In the genomic region with DNA sequence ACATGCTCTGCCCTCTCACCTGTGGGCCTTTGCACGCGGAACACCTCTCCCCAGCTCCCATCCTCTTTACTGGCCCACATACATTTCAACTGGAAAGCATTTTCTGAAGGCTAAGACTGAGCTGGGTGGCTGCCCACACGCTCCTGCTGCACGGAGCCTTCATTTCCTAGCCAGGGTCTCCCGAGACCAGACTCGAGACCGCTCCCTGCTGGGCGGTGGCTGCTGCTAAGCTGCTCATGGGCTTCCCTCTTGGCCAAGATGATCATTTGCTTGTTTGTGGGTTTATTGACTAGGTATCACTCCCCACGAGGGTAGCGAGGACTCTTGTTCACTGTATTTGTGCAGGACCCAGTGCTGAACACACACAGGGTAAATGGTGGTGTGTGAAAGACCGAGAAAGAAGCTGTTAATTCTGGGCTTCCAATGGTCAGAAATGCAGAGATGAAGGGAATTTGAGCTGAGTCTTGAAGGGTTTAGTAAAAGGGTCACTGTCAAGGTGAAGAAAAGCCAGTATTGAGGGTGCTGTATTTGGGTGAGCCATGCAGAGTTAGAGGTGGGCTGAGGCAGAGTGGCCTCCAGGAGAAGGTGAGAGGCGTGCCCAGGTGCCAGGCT, we compare ENCODE assay signal across 8 cellular contexts. TPM values are rescaled to one million over a fixed set of nuclear protein-coding genes. Genes with fewer than 3 reads are reported as not detected.
DNase-seq lines count a peak whose midpoint lies in the region; TF ChIP-seq lines count a peak whose summit lies in the region.

No MANE protein-coding gene starts in this region.

- H3K9ac ChIP-seq in ES-I3 (ENCODE audit: low read depth, low read length) (peak overlapping the region; percentile 60), endodermal cell (ENCODE audit: extremely low read depth, low read length, poor library complexity, severe bottlenecking) (peak overlapping the region; percentile 91)

- TF ChIP-seq CTCF in endodermal cell (conservative IDR thresholded peaks at IDR 0.05), result peak; percentile 78

- H3K27me3 ChIP-seq in endodermal cell (ENCODE audit: control insufficient read depth, insufficient read depth, low read length, poor library complexity, severe bottlenecking), result no peaks in the 10 kb centered on the region

- H3K27ac Mint-ChIP-seq in endodermal cell, result peak overlapping the region; percentile 95

- peaks cover 10% of the 10 kb centered on the region; the same call in 1 of the 2 replicates for H3K36me3 ChIP-seq in ES-I3 (ENCODE audit: insufficient read depth, low read length)
- H3K36me3 ChIP-seq in endodermal cell (ENCODE audit: control insufficient read depth, insufficient read depth, low read length), result peaks cover 29% of the 10 kb centered on the region

- peaks cover 4% of the 10 kb centered on the region for H3K4me1 ChIP-seq in ES-I3 (ENCODE audit: insufficient read depth, low read length)
- H3K4me1 ChIP-seq in endodermal cell (ENCODE audit: control insufficient read depth, insufficient read depth, low read length), result no peaks in the 10 kb centered on the region

- DNase-seq in HCEC 1CT (peak; percentile 70), NCI-H82 treated with DMSO at 0.1 percent for 48 hours (lab: John Stamatoyannopoulos, UW; ENCODE audit: unreplicated experiment) (peak; percentile 35), endodermal cell (peak; percentile 90), middle frontal gyrus (ENCODE audit: extremely low spot score, low spot score) (peak; percentile 65), NCI-H2029 (lab: John Stamatoyannopoulos, UW) (no peak)
- peak; percentile 46 to 51 for DNase-seq in activated CD8-positive, alpha-beta memory T cell treated with anti-CD3 and anti-CD28 coated beads for 4 hours (ENCODE audit: low read depth in 2 of 2)
- peak; percentile 57 to 61 for DNase-seq in stimulated activated CD8-positive, alpha-beta memory T cell treated with anti-CD3 and anti-CD28 coated beads, Interleukin-15, amount 100 ng/mL, for 4 hours (ENCODE audit: low read depth in 2 of 2)

- WGBS in endodermal cell (ENCODE audit: insufficient coverage in 1 of 2, insufficient read length in 1 of 2), 2 experiments, result 17 to 21% methylated on average over 5 to 12 of the region's 12 CpGs

- peaks cover 4% of the 10 kb centered on the region for H3K4me1 Mint-ChIP-seq in endodermal cell

- no peak overlapping the region for H3K27ac ChIP-seq in endodermal cell (ENCODE audit: low read depth, low read length)

- H3K27me3 Mint-ChIP-seq in endodermal cell (ENCODE audit: insufficient read depth), result no peaks in the 10 kb centered on the region

- H3K36me3 Mint-ChIP-seq in endodermal cell (ENCODE audit: low read depth), result peaks cover 40% of the 10 kb centered on the region

- H3K9me3 ChIP-seq in ES-I3 (ENCODE audit: control insufficient read depth, insufficient read depth, low read length) (no peaks in the 10 kb centered on the region), endodermal cell (ENCODE audit: control insufficient read depth, low read length) (no peaks in the 10 kb centered on the region)

- peak overlapping the region; percentile 92 for H3K4me3 ChIP-seq in endodermal cell (ENCODE audit: low read length)

- H3K9me3 Mint-ChIP-seq in endodermal cell, result no peaks in the 10 kb centered on the region

- H3K4me3 Mint-ChIP-seq in endodermal cell, result peak overlapping the region; percentile 91

RNA-seq across cellular contexts. Expression of gene TRAPPC2L, which starts 0.9 kb away (rescaled TPM):
- 100 to 1,000 TPM; 110 TPM for total RNA-seq in endodermal cell
- polyA plus RNA-seq in endodermal cell (2013, experiment 1 of 2), result 93.1 TPM
- polyA plus RNA-seq in endodermal cell (2013, experiment 2 of 2), result 81.8 TPM

RNA-seq across cellular contexts. Expression of gene GALNS, which starts 1.1 kb away (rescaled TPM):
- 10 to 100 TPM; 32.2 to 39.6 TPM for total RNA-seq in endodermal cell
- polyA plus RNA-seq in endodermal cell (2013, experiment 1 of 2), result 14.9 TPM
- 11.2 TPM for polyA plus RNA-seq in endodermal cell (2013, experiment 2 of 2)

RNA-seq across cellular contexts. Expression of gene PABPN1L, which starts 8.6 kb away (rescaled TPM):
- total RNA-seq in endodermal cell, result not detected
- polyA plus RNA-seq in endodermal cell (2013, experiment 1 of 2), result not detected
- polyA plus RNA-seq in endodermal cell (2013, experiment 2 of 2), result not detected

RNA-seq across cellular contexts. Expression of gene APRT, which starts 46.1 kb away (rescaled TPM):
- 100 to 1,000 TPM; 200 to 230 TPM for total RNA-seq in endodermal cell
- polyA plus RNA-seq in endodermal cell (2013, experiment 1 of 2), result 93.5 TPM
- polyA plus RNA-seq in endodermal cell (2013, experiment 2 of 2), result 91.5 TPM

RNA-seq across cellular contexts. Expression of gene CDT1, which starts 54.2 kb away (rescaled TPM):
- total RNA-seq in endodermal cell, result 10 to 100 TPM; 57.1 to 63.0 TPM
- 41.5 TPM for polyA plus RNA-seq in endodermal cell (2013, experiment 1 of 2)
- 34.7 TPM for polyA plus RNA-seq in endodermal cell (2013, experiment 2 of 2)
